ENCODE assay signal across 34 cellular contexts in genomic region chr1:151604291-151604690, GRCh38.
"Had no signal": no experiment of that assay in that cellular context is flagged by ENCODE, and none has a peak within 500 bp of the region (broad histone marks: within the 10 kb centered on the region; RNA-seq: fewer than 3 reads in every experiment).

No MANE protein-coding gene starts in this region.

- H3K4me1 ChIP-seq: ascending aorta, body of pancreas, breast epithelium had no signal

- DNase-seq: activated B cell treated with CpG ODN at 0.5 μM for 24 hours; activated CD4-positive, alpha-beta memory T cell treated with anti-CD3 and anti-CD28 coated beads for 36 hours; activated CD4-positive, alpha-beta T cell treated with anti-CD3 and anti-CD28 coated beads for 4 hours; activated CD4-positive, alpha-beta T cell treated with anti-CD3 and anti-CD28 coated beads, Interleukin-2, amount 10 ng/mL, durations not matched to agents 24 days and 14 days; activated CD4-positive, alpha-beta T cell treated with anti-CD3 and anti-CD28 coated beads, Interleukin-2, amount 50 U/mL, for 1 hour; activated CD4-positive, alpha-beta T cell treated with anti-CD3 and anti-CD28 coated beads, Interleukin-2, amount 50 U/mL, for 4 hours; activated CD4-positive, CD25-positive, alpha-beta regulatory T cell treated with anti-CD3 and anti-CD28 coated beads, Interleukin-2, amount 50 U/mL, for 72 hours; activated CD8-positive, alpha-beta memory T cell treated with anti-CD3 and anti-CD28 coated beads, Interleukin-2, amount 50 U/mL, for 4 hours; activated CD8-positive, alpha-beta T cell treated with anti-CD3 and anti-CD28 coated beads for 36 hours; activated effector memory CD4-positive, alpha-beta T cell treated with Interleukin-2 at 50 U/mL for 16 hours; activated gamma-delta T cell; activated naive CD4-positive, alpha-beta T cell treated with anti-CD3 and anti-CD28 coated beads, Interleukin-2, amount 10 ng/mL, durations not matched to agents 7 days and 5 days; activated naive CD4-positive, alpha-beta T cell treated with Interleukin-2 at 50 U/mL for 16 hours; activated naive CD8-positive, alpha-beta T cell treated with anti-CD3 and anti-CD28 coated beads, Interleukin-2, amount 10 ng/mL, durations not matched to agents 7 days and 5 days; activated naive CD8-positive, alpha-beta T cell treated with anti-CD3 and anti-CD28 coated beads, Interleukin-2, amount 50 U/mL, for 24 hours; activated T-cell treated with anti-CD3 and anti-CD28 coated beads for 4 hours; activated T-cell treated with anti-CD3 and anti-CD28 coated beads, Interleukin-2, amount 50 U/mL, for 1 hour; activated T-cell treated with anti-CD3 and anti-CD28 coated beads, Interleukin-2, amount 50 U/mL, for 4 hours; activated T-cell treated with anti-CD3 and anti-CD28 coated beads, Interleukin-2, amount 50 U/mL, for 72 hours; amygdala; anterior cingulate cortex; body of pancreas; brain microvascular endothelial cell; caudate nucleus; cerebellar nuclear complex; T-helper 1 cell; T-helper 2 cell; T-helper 9 cell had no signal

- H3K27ac ChIP-seq: ascending aorta, body of pancreas, brain microvascular endothelial cell, breast epithelium, cardiac muscle cell, VCaP had no signal

- H3K4me3 ChIP-seq: ascending aorta, body of pancreas, breast epithelium, cardiac muscle cell had no signal

- ATAC-seq: activated CD8-positive, alpha-beta T cell treated with anti-CD3 and anti-CD28 coated beads for 36 hours; activated naive CD8-positive, alpha-beta T cell treated with anti-CD3 and anti-CD28 coated beads, Interleukin-2, amount 50 U/mL, for 24 hours; activated T-cell treated with anti-CD3 and anti-CD28 coated beads, Interleukin-2, amount 50 U/mL, for 4 hours; activated T-cell treated with anti-CD3 and anti-CD28 coated beads, Interleukin-2, amount 50 U/mL, for 72 hours; activated T-helper 17 cell treated with anti-CD3 and anti-CD28 coated beads, Interleukin-2, amount 50 U/mL, for 72 hours; body of pancreas had no signal

- H3K9me3 ChIP-seq: ascending aorta, body of pancreas, breast epithelium had no signal

- H3K36me3 ChIP-seq: ascending aorta, brain microvascular endothelial cell, breast epithelium, cardiac muscle cell had no signal

- FAIRE-seq: TTC549 had no signal

- H3K27me3 ChIP-seq: ascending aorta, body of pancreas, brain microvascular endothelial cell, breast epithelium, cardiac muscle cell had no signal
